In genomic region chr16:20409398-20410152, GRCh38 we compare ENCODE assay signal across 8 cellular contexts. TPM values are rescaled to one million over a fixed set of nuclear protein-coding genes. Genes with fewer than 3 reads are reported as not detected.
A peak's percentile ranks its signal among the peaks of the same experiment; 100 is the strongest.
DNase-seq lines count a peak whose midpoint lies in the region; ATAC-seq and TF ChIP-seq lines count a peak whose summit lies in the region.

Gene ACSM5, plus strand, starts transcription at chr16:20409534. Its CDS starts 1,951 bp downstream, at chr16:20411485.

- no peaks in the 10 kb centered on the region for H3K9me3 ChIP-seq in neural progenitor cell (ENCODE audit: low read depth)

- no peaks in the 10 kb centered on the region for H4K20me1 ChIP-seq in neural progenitor cell (ENCODE audit: low read depth)

- H3K4me1 ChIP-seq in neural progenitor cell = no peaks in the 10 kb centered on the region

- H3K36me3 Mint-ChIP-seq in neural progenitor cell = no peaks in the 10 kb centered on the region

- H3K4me3 Mint-ChIP-seq in neural progenitor cell = no peak within 1 kb of the TSS

- no peak within 1 kb of the TSS for H3K4me2 ChIP-seq in neural progenitor cell

- H3K27me3 Mint-ChIP-seq in neural progenitor cell (ENCODE audit: insufficient read depth, low read depth) = no peaks in the 10 kb centered on the region

- H3K9ac ChIP-seq in neural progenitor cell = no peak within 1 kb of the TSS

- no peaks in the 10 kb centered on the region for H3K36me3 ChIP-seq in neural progenitor cell

- peaks cover 5% of the 10 kb centered on the region for H3K4me1 Mint-ChIP-seq in neural progenitor cell

- no peak within 1 kb of the TSS for H3K4me3 ChIP-seq in neural progenitor cell

- H3K27ac Mint-ChIP-seq in neural progenitor cell = no peak within 1 kb of the TSS

- H3K9me3 Mint-ChIP-seq in neural progenitor cell = no peaks in the 10 kb centered on the region

- TF ChIP-seq CTCF in neural progenitor cell (IDR thresholded peaks at IDR 0.05) = no peak

- no peak within 1 kb of the TSS for H2AFZ ChIP-seq in neural progenitor cell (replicated peaks)

- H3F3A ChIP-seq in neural progenitor cell (ENCODE audit: low read depth) = no peaks in the 10 kb centered on the region

- 76 to 79% (median 79%) methylated on average over 6 of the region's 6 CpGs for WGBS in adipose tissue, 3 donors

- H3K27ac ChIP-seq in adipose tissue (ENCODE audit: low read depth, low read length) (no peak within 1 kb of the TSS), neural progenitor cell (no peak within 1 kb of the TSS)

- peak; percentile 37 for ATAC-seq in HG02938 (IDR thresholded peaks at IDR 0.05; ENCODE audit: unreplicated experiment)

- H3K79me2 ChIP-seq in neural progenitor cell (ENCODE audit: low read depth) = no peaks in the 10 kb centered on the region

- DNase-seq in CD1c-positive myeloid dendritic cell (ENCODE audit: extremely low spot score) = peak; percentile 71
- DNase-seq in midbrain (lab: John Stamatoyannopoulos, UW) = peak; percentile 64
- DNase-seq in neural progenitor cell (ENCODE audit: low spot score) = no peak
- DNase-seq in Kasumi-1 (lab: John Stamatoyannopoulos, UW) = no peak
- no peak for DNase-seq in GOT3 (lab: John Stamatoyannopoulos, UW)
- DNase-seq in DMS153 treated with DMSO at 0.1 percent for 48 hours (lab: John Stamatoyannopoulos, UW; ENCODE audit: unreplicated experiment) = no peak

- no peaks in the 10 kb centered on the region for H3K27me3 ChIP-seq in neural progenitor cell

RNA-seq across cellular contexts. Expression of gene ACSM5, which starts in this region (rescaled TPM):
- 10 to 100 TPM in 2 of 3 donors, 1 to 10 TPM in 1; 4.4 to 27.9 (median 16.9) TPM for polyA plus RNA-seq in adipose tissue
- total RNA-seq in neural progenitor cell (ENCODE audit: low replicate concordance) = not detected in 2 replicates

Comparison
In these comparisons a context has a peak if more than half of its experiments do, and no peak if none do; other contexts are left out.
1. DNase-seq: peak in CD1c-positive myeloid dendritic cell (single experiment) and midbrain (single experiment); none in neural progenitor cell (single experiment), Kasumi-1 (0 of 2), GOT3 (single experiment) and DMS153 treated with DMSO at 0.1 percent for 48 hours (single experiment).